1 cellular context compared by ENCODE assay signal in genomic region chr22:24270556-24271405, GRCh38.
TF ChIP-seq lines count a peak whose summit lies in the region.

TSS of gene SPECC1L (plus strand) at chr22:24270831. CDS start at chr22:24302232, 31,401 bp downstream.

TF ChIP-seq in HepG2, 621 proteins besides CTCF, POLR2A, EP300 and RAD21 (continued from another document and continues in another):
- TF ChIP-seq ZNF407 (CRISPR knock-in tag; IDR thresholded peaks at IDR 0.05; ENCODE audit: not compliant biosample characterization), result no peak
- TF ChIP-seq ZFP82 (CRISPR knock-in tag; IDR thresholded peaks at IDR 0.05; ENCODE audit: borderline replicate concordance), result peak; percentile 95
- peak; percentile 44 for TF ChIP-seq GATA4 (IDR thresholded peaks at IDR 0.05; ENCODE audit: borderline replicate concordance, low read depth)
- no peak for TF ChIP-seq XRCC5 (optimal IDR thresholded peaks at IDR 0.05; ENCODE audit: low read length)
- TF ChIP-seq NR2F1 (CRISPR knock-in tag; IDR thresholded peaks at IDR 0.05), result no peak
- peak; percentile 81 to 86; a peak in 3 of 4 replicates for TF ChIP-seq HMGXB4 (CRISPR knock-in tag; IDR thresholded peaks at IDR 0.05; ENCODE audit: borderline replicate concordance in 1 of 2, low read depth in 1 of 2)
- no peak; the same call in 1 of the 2 replicates for TF ChIP-seq ZNF775 (CRISPR knock-in tag; IDR thresholded peaks at IDR 0.05; ENCODE audit: borderline replicate concordance)
- 0 out of 2 replicates have a peak, but pooled peaks have one; percentile 18 for TF ChIP-seq HOMEZ (CRISPR knock-in tag; IDR thresholded peaks at IDR 0.05; ENCODE audit: low read depth)
- no peak for TF ChIP-seq ZZZ3 (CRISPR knock-in tag; IDR thresholded peaks at IDR 0.05; ENCODE audit: borderline replicate concordance)
- TF ChIP-seq ZNF597 (CRISPR knock-in tag; IDR thresholded peaks at IDR 0.05), result no peak
- TF ChIP-seq ZNF549 (CRISPR knock-in tag; IDR thresholded peaks at IDR 0.05), result no peak
- no peak for TF ChIP-seq ZNF552 (CRISPR knock-in tag; IDR thresholded peaks at IDR 0.05; ENCODE audit: borderline replicate concordance)
- no peak for TF ChIP-seq ZNF512B (CRISPR knock-in tag; IDR thresholded peaks at IDR 0.05; ENCODE audit: borderline replicate concordance)
- TF ChIP-seq ZNF614 (CRISPR knock-in tag; IDR thresholded peaks at IDR 0.05; ENCODE audit: borderline replicate concordance), result peak; percentile 83; the same call in 1 of the 2 replicates
- no peak for TF ChIP-seq ZBTB39 (CRISPR knock-in tag; IDR thresholded peaks at IDR 0.05)
- TF ChIP-seq SNAPC5 (CRISPR knock-in tag; IDR thresholded peaks at IDR 0.05; ENCODE audit: borderline replicate concordance), result no peak
- peak; percentile 87 for TF ChIP-seq SAP130 (CRISPR knock-in tag; IDR thresholded peaks at IDR 0.05; ENCODE audit: low read depth)
- no peak for TF ChIP-seq DNMT3B (CRISPR knock-in tag; conservative IDR thresholded peaks at IDR 0.05)
- TF ChIP-seq ZNF253 (CRISPR knock-in tag; IDR thresholded peaks at IDR 0.05; ENCODE audit: borderline replicate concordance), result no peak; the same call in 1 of the 2 replicates
- no peak for TF ChIP-seq GTF2F1 (IDR thresholded peaks at IDR 0.05; ENCODE audit: low read length)
- TF ChIP-seq SIN3B (IDR thresholded peaks at IDR 0.05; ENCODE audit: low read length), result no peak
- peak; percentile 86 for TF ChIP-seq ZNF547 (CRISPR knock-in tag; IDR thresholded peaks at IDR 0.05)
- TF ChIP-seq CREB1 (IDR thresholded peaks at IDR 0.05), result no peak
- TF ChIP-seq CREB1 (CRISPR knock-in tag; IDR thresholded peaks at IDR 0.05), result no peak
- no peak for TF ChIP-seq HDAC6 (IDR thresholded peaks at IDR 0.05; ENCODE audit: low read depth, low read length)
- no peak for TF ChIP-seq SAFB2 (CRISPR knock-in tag; IDR thresholded peaks at IDR 0.05; ENCODE audit: borderline replicate concordance, low read depth)
- TF ChIP-seq SMAD9 (CRISPR knock-in tag; IDR thresholded peaks at IDR 0.05), result no peak
- no peak for TF ChIP-seq IKZF4 (CRISPR knock-in tag; IDR thresholded peaks at IDR 0.05; ENCODE audit: borderline replicate concordance, low read depth, not compliant biosample characterization)
- no peak for TF ChIP-seq ZNF543 (CRISPR knock-in tag; IDR thresholded peaks at IDR 0.05)
- peak; percentile 88 for TF ChIP-seq KLF6 (CRISPR knock-in tag; IDR thresholded peaks at IDR 0.05)
- peak; percentile 86; the same call in 1 of the 2 replicates for TF ChIP-seq ZNF572 (CRISPR knock-in tag; IDR thresholded peaks at IDR 0.05)
- peak; percentile 16; the same call in 1 of the 2 replicates for TF ChIP-seq JDP2 (CRISPR knock-in tag; IDR thresholded peaks at IDR 0.05; ENCODE audit: borderline replicate concordance)
- TF ChIP-seq GABPB1 (CRISPR knock-in tag; IDR thresholded peaks at IDR 0.05), result peak; percentile 77
- TF ChIP-seq ZNF207 (IDR thresholded peaks at IDR 0.05; ENCODE audit: borderline replicate concordance), result no peak
- peak; percentile 6; the same call in 1 of the 2 replicates for TF ChIP-seq PITX1 (CRISPR knock-in tag; IDR thresholded peaks at IDR 0.05)
- TF ChIP-seq ZFP36 (IDR thresholded peaks at IDR 0.05; ENCODE audit: borderline replicate concordance, low read depth, low read length, partially characterized antibody), result no peak
- peak; percentile 86; the same call in 1 of the 2 replicates for TF ChIP-seq ZNF670 (CRISPR knock-in tag; IDR thresholded peaks at IDR 0.05; ENCODE audit: borderline replicate concordance)
- peak; percentile 11 for TF ChIP-seq ATF3 (CRISPR knock-in tag; IDR thresholded peaks at IDR 0.05)
- TF ChIP-seq SYNCRIP (IDR thresholded peaks at IDR 0.05; ENCODE audit: insufficient read depth, low read depth, low read length), result no peak
- TF ChIP-seq REPIN1 (CRISPR knock-in tag; IDR thresholded peaks at IDR 0.05; ENCODE audit: borderline replicate concordance, low read depth), result peak; percentile 67
- TF ChIP-seq ELF4 (CRISPR knock-in tag; IDR thresholded peaks at IDR 0.05; ENCODE audit: borderline replicate concordance), result 0 out of 2 replicates have a peak, but pooled peaks have one; percentile 54
- TF ChIP-seq RFX5 (IDR thresholded peaks at IDR 0.05; ENCODE audit: low read depth, low read length), result 0 out of 2 replicates have a peak, but pooled peaks have one; percentile 8
- peak; percentile 60; the same call in 1 of the 2 replicates for TF ChIP-seq NRL (CRISPR knock-in tag; IDR thresholded peaks at IDR 0.05; ENCODE audit: borderline replicate concordance)
- TF ChIP-seq PBX3 (CRISPR knock-in tag; IDR thresholded peaks at IDR 0.05; ENCODE audit: borderline replicate concordance), result peak; percentile 89; the same call in 1 of the 2 replicates
- no peak for TF ChIP-seq ZMAT3 (CRISPR knock-in tag; conservative IDR thresholded peaks at IDR 0.05)
